24 cellular contexts compared by ENCODE assay signal in the genomic region with DNA sequence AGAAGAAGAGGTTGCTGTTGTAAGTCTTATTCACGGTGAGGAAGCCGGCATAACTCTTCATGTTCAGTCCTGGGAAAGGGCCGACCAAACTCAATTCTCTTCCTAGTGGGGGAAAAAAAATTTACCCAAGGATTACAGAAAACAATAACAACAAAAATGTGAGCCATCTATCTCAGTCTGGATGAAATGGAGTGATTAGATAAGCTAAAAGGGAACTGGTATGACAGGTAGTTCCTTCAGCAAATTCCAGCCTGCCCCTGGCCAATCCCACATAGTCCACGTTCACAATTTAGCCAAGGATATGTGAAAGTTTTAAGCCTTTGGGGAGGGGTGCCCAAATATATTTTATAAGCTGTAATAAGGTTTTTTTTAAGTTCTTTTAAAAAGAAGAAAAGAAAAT. TPM values are rescaled to one million over a fixed set of nuclear protein-coding genes. Genes with fewer than 3 reads are reported as not detected.
"Had no signal": no experiment of that assay in that cellular context is flagged by ENCODE, and none has a peak within 500 bp of the region (broad histone marks: within the 10 kb centered on the region; RNA-seq: fewer than 3 reads in every experiment).

No MANE protein-coding gene starts in this region.

- H3K36me3 ChIP-seq: cardiac muscle cell had no signal

- FAIRE-seq: astrocyte had no signal

- H3K36me3 Mint-ChIP-seq: activated naive CD8-positive, alpha-beta T cell; brain had no signal

- H3K4me3 ChIP-seq: cardiac muscle cell had no signal

- H3K27me3 ChIP-seq: cardiac muscle cell had no signal

- H3K27ac ChIP-seq: cardiac muscle cell, KMS-11 had no signal

- DNase-seq: activated CD4-positive, alpha-beta T cell treated with anti-CD3 and anti-CD28 coated beads for 48 hours; activated CD4-positive, alpha-beta T cell treated with anti-CD3 and anti-CD28 coated beads, Interleukin-2, amount 50 U/mL, for 4 hours; activated CD4-positive, CD25-positive, alpha-beta regulatory T cell treated with anti-CD3 and anti-CD28 coated beads, Interleukin-2, amount 50 U/mL, for 72 hours; activated CD8-positive, alpha-beta T cell treated with anti-CD3 and anti-CD28 coated beads, Interleukin-2, amount 10 ng/mL, durations not matched to agents 7 days and 5 days; activated effector memory CD4-positive, alpha-beta T cell treated with anti-CD3 and anti-CD28 coated beads, Interleukin-2, amount 50 U/mL, for 16 hours; activated naive CD4-positive, alpha-beta T cell treated with anti-CD3 and anti-CD28 coated beads for 36 hours; activated T-cell treated with anti-CD3 and anti-CD28 coated beads, Interleukin-2, amount 50 U/mL, for 4 hours; amygdala; MM.1S; NCI-H1105; NCI-H1436; NCI-H1694 treated with DMSO at 0.1 percent for 48 hours; NCI-H2029 treated with DMSO at 0.1 percent for 48 hours; NCI-H510A treated with DMSO at 0.1 percent for 48 hours; NCI-H69; SIG-M5; T-helper 17 cell; T-helper 9 cell had no signal

- H3K9me3 Mint-ChIP-seq: activated naive CD4-positive, alpha-beta T cell treated with anti-CD3 and anti-CD28 coated beads for 36 hours; activated T-cell treated with anti-CD3 and anti-CD28 coated beads, Interleukin-2, amount 50 U/mL, for 4 hours had no signal

- H3K4me3 Mint-ChIP-seq: activated CD8-positive, alpha-beta T cell treated with anti-CD3 and anti-CD28 coated beads, Interleukin-2, amount 10 ng/mL, durations not matched to agents 7 days and 5 days; activated naive CD4-positive, alpha-beta T cell treated with anti-CD3 and anti-CD28 coated beads for 36 hours; activated naive CD8-positive, alpha-beta T cell; activated T-cell treated with anti-CD3 and anti-CD28 coated beads, Interleukin-2, amount 50 U/mL, for 4 hours; brain; T-helper 17 cell; WTC11 had no signal

- ATAC-seq: activated CD8-positive, alpha-beta T cell treated with anti-CD3 and anti-CD28 coated beads, Interleukin-2, amount 10 ng/mL, durations not matched to agents 7 days and 5 days; activated T-cell treated with anti-CD3 and anti-CD28 coated beads, Interleukin-2, amount 50 U/mL, for 4 hours; T-helper 17 cell had no signal

- H3K27ac Mint-ChIP-seq: activated CD8-positive, alpha-beta T cell treated with anti-CD3 and anti-CD28 coated beads, Interleukin-2, amount 10 ng/mL, durations not matched to agents 7 days and 5 days; activated naive CD4-positive, alpha-beta T cell treated with anti-CD3 and anti-CD28 coated beads for 36 hours; activated naive CD8-positive, alpha-beta T cell; T-helper 17 cell had no signal

RNA-seq across cellular contexts. Expression of a gene that starts 33.6 kb away (rescaled TPM):
- total RNA-seq: activated CD8-positive, alpha-beta T cell treated with anti-CD3 and anti-CD28 coated beads, Interleukin-2, amount 10 ng/mL, durations not matched to agents 7 days and 5 days; activated naive CD4-positive, alpha-beta T cell treated with anti-CD3 and anti-CD28 coated beads for 36 hours had no signal
